1 cellular context compared by ENCODE assay signal in the genomic region with DNA sequence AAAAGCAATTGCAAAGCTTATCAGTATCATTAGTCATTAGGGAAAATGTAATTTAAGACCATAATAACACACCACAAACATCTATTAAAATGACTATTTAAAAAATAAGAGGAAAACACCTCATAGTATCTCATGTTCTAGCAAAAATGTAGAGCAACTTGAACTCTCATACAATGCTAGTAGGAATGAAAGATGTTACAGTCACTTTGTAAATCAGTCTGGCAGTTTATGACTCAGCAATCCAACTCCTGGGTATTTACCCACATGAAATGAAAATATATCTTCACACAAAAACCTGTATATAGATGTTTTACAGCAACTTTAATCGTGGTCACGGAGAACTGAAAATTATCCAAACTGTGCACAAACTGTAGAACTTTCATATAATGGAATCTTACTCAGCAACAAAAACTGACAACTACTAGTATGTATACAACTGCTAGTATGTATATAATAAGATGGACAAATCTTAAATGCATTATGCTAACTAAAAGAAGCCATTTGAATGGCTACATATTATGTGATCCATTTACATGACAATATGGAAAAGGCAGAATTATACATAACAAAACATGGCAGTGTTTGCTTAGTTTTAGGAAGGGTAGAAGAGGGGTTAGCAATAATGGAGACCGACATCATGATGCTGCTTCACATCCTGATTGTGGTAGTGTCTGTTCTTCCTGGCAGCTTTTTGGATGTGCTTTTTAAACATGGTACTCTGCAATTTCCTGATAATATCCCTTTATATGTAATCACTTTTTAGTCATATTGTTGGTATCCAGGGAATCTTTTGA.
TF ChIP-seq lines count a peak whose summit lies in the region.

No MANE protein-coding gene starts in this region.

TF ChIP-seq in GM23338, 12 proteins besides CTCF, POLR2A, EP300 and RAD21 (continued from another document):
- TF ChIP-seq, protein P1, sequence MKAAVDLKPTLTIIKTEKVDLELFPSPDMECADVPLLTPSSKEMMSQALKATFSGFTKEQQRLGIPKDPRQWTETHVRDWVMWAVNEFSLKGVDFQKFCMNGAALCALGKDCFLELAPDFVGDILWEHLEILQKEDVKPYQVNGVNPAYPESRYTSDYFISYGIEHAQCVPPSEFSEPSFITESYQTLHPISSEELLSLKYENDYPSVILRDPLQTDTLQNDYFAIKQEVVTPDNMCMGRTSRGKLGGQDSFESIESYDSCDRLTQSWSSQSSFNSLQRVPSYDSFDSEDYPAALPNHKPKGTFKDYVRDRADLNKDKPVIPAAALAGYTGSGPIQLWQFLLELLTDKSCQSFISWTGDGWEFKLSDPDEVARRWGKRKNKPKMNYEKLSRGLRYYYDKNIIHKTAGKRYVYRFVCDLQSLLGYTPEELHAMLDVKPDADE (IDR thresholded peaks at IDR 0.05) = no peak
- TF ChIP-seq JUNB (IDR thresholded peaks at IDR 0.05; ENCODE audit: unreplicated experiment) = no peak
